ENCODE assay signal across 8 cellular contexts in the genomic region with DNA sequence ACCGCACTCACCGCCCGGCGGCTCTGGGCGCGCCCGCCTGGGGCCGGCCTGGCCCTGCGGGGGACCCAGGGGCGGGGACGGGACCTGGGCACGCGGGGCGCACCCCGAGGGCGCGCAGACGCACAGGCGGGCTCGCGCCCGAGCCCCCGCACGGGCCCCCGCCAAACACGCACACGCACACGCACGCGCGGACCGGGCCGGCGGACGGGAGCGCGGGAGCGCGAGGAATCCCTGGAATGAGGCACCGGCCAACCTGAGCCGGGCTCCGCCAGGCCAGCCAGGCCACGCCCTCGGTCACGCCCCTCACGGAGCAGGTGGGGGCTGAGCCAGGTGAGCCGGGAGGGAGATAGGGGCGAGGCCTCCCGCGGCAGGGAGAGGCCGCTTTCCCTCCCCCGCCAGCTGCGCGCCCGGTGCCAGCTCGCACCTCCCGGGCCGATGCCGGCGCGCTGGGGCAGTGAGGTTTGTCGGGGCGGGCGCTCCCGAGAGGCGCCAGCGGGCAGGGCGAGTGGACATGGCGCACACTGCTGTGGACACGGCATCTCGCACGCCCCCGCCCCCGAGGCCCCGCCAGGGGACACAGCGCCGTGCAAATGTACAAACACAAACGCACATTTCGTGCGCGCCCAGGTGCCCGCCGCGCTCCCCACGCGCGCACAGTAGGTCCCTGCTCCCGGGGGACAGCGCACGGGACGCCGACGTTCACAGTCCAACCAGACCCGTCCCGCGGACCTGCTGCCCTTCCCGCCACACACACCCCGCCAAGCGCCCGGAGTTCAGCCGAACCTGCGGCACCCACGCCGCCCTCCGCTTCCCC.
DNase-seq lines count a peak whose midpoint lies in the region; ATAC-seq and TF ChIP-seq lines count a peak whose summit lies in the region.

No MANE protein-coding gene starts in this region.

- H3K4me3 ChIP-seq in Panc1 (ENCODE audit: low read depth in 2 of 2, low read length in 2 of 2) (peak overlapping the region; percentile 73 to 84), foreskin fibroblast (ENCODE audit: low read depth in 1 of 2, low read length in 2 of 2) (peak overlapping the region; percentile 75 to 92), stomach (peak overlapping the region; percentile 76 to 91 (median 84))

- WGBS in stomach, 5 donors, result 0 to 1% (median 0%) methylated on average over 22 to 105 of the region's 105 CpGs

- TF ChIP-seq EP300 in stomach (IDR thresholded peaks at IDR 0.05), result no peak

- peaks cover 18% of the 10 kb centered on the region for H3K4me1 Mint-ChIP-seq in neural crest cell

- peaks cover 18% of the 10 kb centered on the region for H3K4me1 ChIP-seq in Panc1 (ENCODE audit: control insufficient read depth, insufficient read depth, low read length)
- peaks cover 5 to 43% (median 31%) of the 10 kb centered on the region in 4 donors for H3K4me1 ChIP-seq in stomach

- intact Hi-C loops in Panc1 (cut with micrococcal nuclease; ENCODE audit: unreplicated experiment), result no loop called here
- intact Hi-C loops in stomach (cut with DNase I; ENCODE audit: low total_unique reads), result no loop called here

- peak overlapping the region; percentile 69 for H3K4me3 Mint-ChIP-seq in neural crest cell

- H3K36me3 Mint-ChIP-seq in neural crest cell (ENCODE audit: low read depth), result no peaks in the 10 kb centered on the region

- no peaks in the 10 kb centered on the region for H3K9me3 ChIP-seq in Panc1 (ENCODE audit: control insufficient read depth, insufficient read depth, low read depth, low read length)
- H3K9me3 ChIP-seq in stomach, result no peaks in the 10 kb centered on the region

- POLR2A ChIA-PET in Panc1 (lab: Charles Lee), result no interaction called here

- no TSS peak for BruUV-seq in Panc1 (replicated peaks; lab: Mats Ljungman, UMichigan)

- peak in 1 of 4 donors; percentile 39 for TF ChIP-seq POLR2A in stomach (IDR thresholded peaks at IDR 0.05)

- no peaks in the 10 kb centered on the region for H3K36me3 ChIP-seq in Panc1 (ENCODE audit: control insufficient read depth, insufficient read depth, low read length)
- H3K36me3 ChIP-seq in stomach, result no peaks in the 10 kb centered on the region

- no peak overlapping the region for H3K27ac Mint-ChIP-seq in neural crest cell (ENCODE audit: unreplicated experiment)

- H3K9me3 Mint-ChIP-seq in neural crest cell, result no peaks in the 10 kb centered on the region

- DNase-seq in CD1c-positive myeloid dendritic cell (ENCODE audit: extremely low spot score), result peak; percentile 45
- no peak for DNase-seq in Panc1 (ENCODE audit: low read depth, low spot score)
- DNase-seq in activated gamma-delta T cell treated with anti-CD3 and anti-CD28 coated beads, Interleukin-2, amount 50 U/mL, for 16 hours (ENCODE audit: low read depth), result peak; percentile 48
- DNase-seq in foreskin fibroblast, result peak; percentile 63 to 87
- DNase-seq in neural crest cell (ENCODE audit: low read depth, low spot score), result peak; percentile 46
- peak; percentile 95 for DNase-seq in stomach

- in situ Hi-C loops in Panc1 (cut with HindIII; ENCODE audit: low pct_unique_long_range_greater_than_20kb, low sequenced_read_pairs), result no loop called here

- H3K27me3 Mint-ChIP-seq in neural crest cell (ENCODE audit: low read depth), result peaks cover 42% of the 10 kb centered on the region

- TF ChIP-seq CTCF in Panc1 (IDR thresholded peaks at IDR 0.05) (no peak), foreskin fibroblast (IDR thresholded peaks at IDR 0.05; ENCODE audit: low read depth, low read length) (no peak), neural crest cell (conservative IDR thresholded peaks at IDR 0.05) (no peak), stomach (IDR thresholded peaks at IDR 0.05) (peak in 1 of 7 experiments; percentile 2)

- H3K27me3 ChIP-seq in Panc1 (ENCODE audit: control insufficient read depth, insufficient read depth, low read length), result no peaks in the 10 kb centered on the region
- H3K27me3 ChIP-seq in stomach, result no peaks in the 10 kb centered on the region

- ATAC-seq in GM19397 (IDR thresholded peaks at IDR 0.05; ENCODE audit: unreplicated experiment) (peak; percentile 53), HG03521 (IDR thresholded peaks at IDR 0.05; ENCODE audit: unreplicated experiment) (peak; percentile 50), Panc1 (peak; percentile 90)

- H3K27ac ChIP-seq in Panc1 (ENCODE audit: low read length), result peak overlapping the region; percentile 17; the same call in 1 of the 2 replicates
- peak overlapping the region; percentile 95 to 98 (median 98) for H3K27ac ChIP-seq in stomach

- CTCF ChIA-PET in Panc1 (lab: Charles Lee), result no interaction called here
